1 cellular context compared by ENCODE assay signal in the genomic region with DNA sequence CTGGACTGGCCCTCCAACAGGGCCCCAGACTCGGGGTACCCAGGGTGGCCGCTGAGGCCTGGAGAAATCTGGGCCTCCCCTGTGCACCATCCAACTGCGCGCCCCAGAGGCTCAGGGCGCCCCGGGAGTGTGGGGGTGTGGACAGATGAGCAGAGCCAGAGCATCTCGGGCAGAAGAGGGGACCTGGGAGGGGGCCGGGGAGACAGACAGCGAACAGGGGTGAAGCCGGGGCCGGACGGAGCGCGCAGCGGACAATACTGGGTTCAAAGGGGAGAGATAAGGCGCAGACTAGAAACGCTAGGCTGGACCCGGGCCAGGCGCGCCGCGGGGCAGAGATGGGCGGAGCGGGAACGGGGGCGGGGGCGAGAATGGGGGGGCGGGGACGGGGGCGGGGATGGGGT.
TF ChIP-seq lines count a peak whose summit lies in the region.

No MANE protein-coding gene starts in this region.

TF ChIP-seq in HepG2, 621 proteins besides CTCF, POLR2A, EP300 and RAD21 (continued from another document and continues in another):
- TF ChIP-seq, protein P1, sequence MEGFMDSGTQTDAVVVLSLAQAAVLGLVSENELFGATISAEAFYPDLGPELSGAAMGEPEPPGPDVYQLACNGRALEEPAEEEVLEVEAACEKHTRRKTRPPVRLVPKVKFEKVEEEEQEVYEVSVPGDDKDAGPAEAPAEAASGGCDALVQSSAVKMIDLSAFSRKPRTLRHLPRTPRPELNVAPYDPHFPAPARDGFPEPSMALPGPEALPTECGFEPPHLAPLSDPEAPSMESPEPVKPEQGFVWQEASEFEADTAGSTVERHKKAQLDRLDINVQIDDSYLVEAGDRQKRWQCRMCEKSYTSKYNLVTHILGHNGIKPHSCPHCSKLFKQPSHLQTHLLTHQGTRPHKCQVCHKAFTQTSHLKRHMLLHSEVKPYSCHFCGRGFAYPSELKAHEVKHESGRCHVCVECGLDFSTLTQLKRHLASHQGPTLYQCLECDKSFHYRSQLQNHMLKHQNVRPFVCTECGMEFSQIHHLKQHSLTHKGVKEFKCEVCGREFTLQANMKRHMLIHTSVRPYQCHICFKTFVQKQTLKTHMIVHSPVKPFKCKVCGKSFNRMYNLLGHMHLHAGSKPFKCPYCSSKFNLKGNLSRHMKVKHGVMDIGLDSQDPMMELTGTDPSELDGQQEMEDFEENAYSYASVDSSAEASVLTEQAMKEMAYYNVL (CRISPR knock-in tag; IDR thresholded peaks at IDR 0.05; ENCODE audit: borderline replicate concordance) = peak; percentile 66; the same call in 1 of the 2 replicates
- TF ChIP-seq, protein P2, sequence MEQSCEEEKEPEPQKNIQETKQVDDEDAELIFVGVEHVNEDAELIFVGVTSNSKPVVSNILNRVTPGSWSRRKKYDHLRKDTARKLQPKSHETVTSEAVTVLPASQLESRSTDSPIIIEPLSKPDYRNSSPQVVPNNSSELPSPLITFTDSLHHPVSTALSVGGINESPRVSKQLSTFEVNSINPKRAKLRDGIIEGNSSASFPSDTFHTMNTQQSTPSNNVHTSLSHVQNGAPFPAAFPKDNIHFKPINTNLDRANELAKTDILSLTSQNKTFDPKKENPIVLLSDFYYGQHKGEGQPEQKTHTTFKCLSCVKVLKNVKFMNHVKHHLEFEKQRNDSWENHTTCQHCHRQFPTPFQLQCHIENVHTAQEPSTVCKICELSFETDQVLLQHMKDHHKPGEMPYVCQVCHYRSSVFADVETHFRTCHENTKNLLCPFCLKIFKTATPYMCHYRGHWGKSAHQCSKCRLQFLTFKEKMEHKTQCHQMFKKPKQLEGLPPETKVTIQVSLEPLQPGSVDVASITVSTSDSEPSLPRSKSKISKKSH (CRISPR knock-in tag; IDR thresholded peaks at IDR 0.05; ENCODE audit: borderline replicate concordance) = no peak; the same call in 1 of the 2 replicates
- TF ChIP-seq BRD4 (CRISPR knock-in tag; IDR thresholded peaks at IDR 0.05) (peak; percentile 15; the same call in 1 of the 2 replicates), HIVEP1 (CRISPR knock-in tag; IDR thresholded peaks at IDR 0.05) (no peak), NFIC (IDR thresholded peaks at IDR 0.05; ENCODE audit: low read length) (no peak), ERF (CRISPR knock-in tag; IDR thresholded peaks at IDR 0.05) (peak; percentile 22; the same call in 1 of the 2 replicates), EZH2 (conservative IDR thresholded peaks at IDR 0.05; ENCODE audit: low read depth, low read length) (no peak), PRMT3 (CRISPR knock-in tag; IDR thresholded peaks at IDR 0.05; ENCODE audit: borderline replicate concordance, low read depth) (no peak), ZNF556 (CRISPR knock-in tag; IDR thresholded peaks at IDR 0.05; ENCODE audit: borderline replicate concordance) (no peak; the same call in 1 of the 2 replicates), SMYD3 (CRISPR knock-in tag; IDR thresholded peaks at IDR 0.05) (no peak), PHF8 (CRISPR knock-in tag; IDR thresholded peaks at IDR 0.05) (peak; percentile 60), NFATC3 (CRISPR knock-in tag; IDR thresholded peaks at IDR 0.05) (no peak), REXO4 (CRISPR knock-in tag; IDR thresholded peaks at IDR 0.05; ENCODE audit: borderline replicate concordance) (no peak), ZNF672 (CRISPR knock-in tag; IDR thresholded peaks at IDR 0.05) (no peak), ZNF607 (CRISPR knock-in tag; IDR thresholded peaks at IDR 0.05; ENCODE audit: borderline replicate concordance) (no peak), HOXA5 (CRISPR knock-in tag; IDR thresholded peaks at IDR 0.05) (no peak), RBFOX2 (IDR thresholded peaks at IDR 0.05; ENCODE audit: low read depth, low read length) (peak; percentile 64), ZNF546 (CRISPR knock-in tag; conservative IDR thresholded peaks at IDR 0.05) (no peak), ZNF335 (CRISPR knock-in tag; IDR thresholded peaks at IDR 0.05) (no peak), DR1 (CRISPR knock-in tag; IDR thresholded peaks at IDR 0.05) (no peak; the same call in 1 of the 2 replicates), ZNF720 (CRISPR knock-in tag; IDR thresholded peaks at IDR 0.05) (no peak), FOXJ3 (CRISPR knock-in tag; IDR thresholded peaks at IDR 0.05; ENCODE audit: borderline replicate concordance) (no peak), ZNF501 (CRISPR knock-in tag; IDR thresholded peaks at IDR 0.05) (0 out of 2 replicates have a peak, but pooled peaks have one; percentile 64), RELA (CRISPR knock-in tag; IDR thresholded peaks at IDR 0.05) (no peak), ZZZ3 (CRISPR knock-in tag; IDR thresholded peaks at IDR 0.05; ENCODE audit: borderline replicate concordance) (no peak), ZNF431 (CRISPR knock-in tag; IDR thresholded peaks at IDR 0.05; ENCODE audit: borderline replicate concordance, low read depth) (no peak), ZSCAN21 (CRISPR knock-in tag; IDR thresholded peaks at IDR 0.05; ENCODE audit: borderline replicate concordance) (no peak), BHLHE40 (IDR thresholded peaks at IDR 0.05; ENCODE audit: low read length) (no peak), KDM4B (CRISPR knock-in tag; IDR thresholded peaks at IDR 0.05) (no peak), CREB1 (IDR thresholded peaks at IDR 0.05) (no peak), CREB1 (CRISPR knock-in tag; IDR thresholded peaks at IDR 0.05) (no peak), RARG (CRISPR knock-in tag; IDR thresholded peaks at IDR 0.05; ENCODE audit: low read depth) (no peak), SMC3 (IDR thresholded peaks at IDR 0.05; ENCODE audit: low read length) (no peak), HES4 (CRISPR knock-in tag; IDR thresholded peaks at IDR 0.05; ENCODE audit: borderline replicate concordance) (no peak), MTA1 (CRISPR knock-in tag; IDR thresholded peaks at IDR 0.05; ENCODE audit: borderline replicate concordance) (no peak; the same call in 1 of the 2 replicates)
- TF ChIP-seq, protein P3, sequence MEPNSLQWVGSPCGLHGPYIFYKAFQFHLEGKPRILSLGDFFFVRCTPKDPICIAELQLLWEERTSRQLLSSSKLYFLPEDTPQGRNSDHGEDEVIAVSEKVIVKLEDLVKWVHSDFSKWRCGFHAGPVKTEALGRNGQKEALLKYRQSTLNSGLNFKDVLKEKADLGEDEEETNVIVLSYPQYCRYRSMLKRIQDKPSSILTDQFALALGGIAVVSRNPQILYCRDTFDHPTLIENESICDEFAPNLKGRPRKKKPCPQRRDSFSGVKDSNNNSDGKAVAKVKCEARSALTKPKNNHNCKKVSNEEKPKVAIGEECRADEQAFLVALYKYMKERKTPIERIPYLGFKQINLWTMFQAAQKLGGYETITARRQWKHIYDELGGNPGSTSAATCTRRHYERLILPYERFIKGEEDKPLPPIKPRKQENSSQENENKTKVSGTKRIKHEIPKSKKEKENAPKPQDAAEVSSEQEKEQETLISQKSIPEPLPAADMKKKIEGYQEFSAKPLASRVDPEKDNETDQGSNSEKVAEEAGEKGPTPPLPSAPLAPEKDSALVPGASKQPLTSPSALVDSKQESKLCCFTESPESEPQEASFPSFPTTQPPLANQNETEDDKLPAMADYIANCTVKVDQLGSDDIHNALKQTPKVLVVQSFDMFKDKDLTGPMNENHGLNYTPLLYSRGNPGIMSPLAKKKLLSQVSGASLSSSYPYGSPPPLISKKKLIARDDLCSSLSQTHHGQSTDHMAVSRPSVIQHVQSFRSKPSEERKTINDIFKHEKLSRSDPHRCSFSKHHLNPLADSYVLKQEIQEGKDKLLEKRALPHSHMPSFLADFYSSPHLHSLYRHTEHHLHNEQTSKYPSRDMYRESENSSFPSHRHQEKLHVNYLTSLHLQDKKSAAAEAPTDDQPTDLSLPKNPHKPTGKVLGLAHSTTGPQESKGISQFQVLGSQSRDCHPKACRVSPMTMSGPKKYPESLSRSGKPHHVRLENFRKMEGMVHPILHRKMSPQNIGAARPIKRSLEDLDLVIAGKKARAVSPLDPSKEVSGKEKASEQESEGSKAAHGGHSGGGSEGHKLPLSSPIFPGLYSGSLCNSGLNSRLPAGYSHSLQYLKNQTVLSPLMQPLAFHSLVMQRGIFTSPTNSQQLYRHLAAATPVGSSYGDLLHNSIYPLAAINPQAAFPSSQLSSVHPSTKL (CRISPR knock-in tag; IDR thresholded peaks at IDR 0.05) = 0 out of 2 replicates have a peak, but pooled peaks have one; percentile 21
- TF ChIP-seq, protein P4, sequence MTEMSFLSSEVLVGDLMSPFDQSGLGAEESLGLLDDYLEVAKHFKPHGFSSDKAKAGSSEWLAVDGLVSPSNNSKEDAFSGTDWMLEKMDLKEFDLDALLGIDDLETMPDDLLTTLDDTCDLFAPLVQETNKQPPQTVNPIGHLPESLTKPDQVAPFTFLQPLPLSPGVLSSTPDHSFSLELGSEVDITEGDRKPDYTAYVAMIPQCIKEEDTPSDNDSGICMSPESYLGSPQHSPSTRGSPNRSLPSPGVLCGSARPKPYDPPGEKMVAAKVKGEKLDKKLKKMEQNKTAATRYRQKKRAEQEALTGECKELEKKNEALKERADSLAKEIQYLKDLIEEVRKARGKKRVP (CRISPR knock-in tag; IDR thresholded peaks at IDR 0.05) = no peak
- TF ChIP-seq, protein P5, sequence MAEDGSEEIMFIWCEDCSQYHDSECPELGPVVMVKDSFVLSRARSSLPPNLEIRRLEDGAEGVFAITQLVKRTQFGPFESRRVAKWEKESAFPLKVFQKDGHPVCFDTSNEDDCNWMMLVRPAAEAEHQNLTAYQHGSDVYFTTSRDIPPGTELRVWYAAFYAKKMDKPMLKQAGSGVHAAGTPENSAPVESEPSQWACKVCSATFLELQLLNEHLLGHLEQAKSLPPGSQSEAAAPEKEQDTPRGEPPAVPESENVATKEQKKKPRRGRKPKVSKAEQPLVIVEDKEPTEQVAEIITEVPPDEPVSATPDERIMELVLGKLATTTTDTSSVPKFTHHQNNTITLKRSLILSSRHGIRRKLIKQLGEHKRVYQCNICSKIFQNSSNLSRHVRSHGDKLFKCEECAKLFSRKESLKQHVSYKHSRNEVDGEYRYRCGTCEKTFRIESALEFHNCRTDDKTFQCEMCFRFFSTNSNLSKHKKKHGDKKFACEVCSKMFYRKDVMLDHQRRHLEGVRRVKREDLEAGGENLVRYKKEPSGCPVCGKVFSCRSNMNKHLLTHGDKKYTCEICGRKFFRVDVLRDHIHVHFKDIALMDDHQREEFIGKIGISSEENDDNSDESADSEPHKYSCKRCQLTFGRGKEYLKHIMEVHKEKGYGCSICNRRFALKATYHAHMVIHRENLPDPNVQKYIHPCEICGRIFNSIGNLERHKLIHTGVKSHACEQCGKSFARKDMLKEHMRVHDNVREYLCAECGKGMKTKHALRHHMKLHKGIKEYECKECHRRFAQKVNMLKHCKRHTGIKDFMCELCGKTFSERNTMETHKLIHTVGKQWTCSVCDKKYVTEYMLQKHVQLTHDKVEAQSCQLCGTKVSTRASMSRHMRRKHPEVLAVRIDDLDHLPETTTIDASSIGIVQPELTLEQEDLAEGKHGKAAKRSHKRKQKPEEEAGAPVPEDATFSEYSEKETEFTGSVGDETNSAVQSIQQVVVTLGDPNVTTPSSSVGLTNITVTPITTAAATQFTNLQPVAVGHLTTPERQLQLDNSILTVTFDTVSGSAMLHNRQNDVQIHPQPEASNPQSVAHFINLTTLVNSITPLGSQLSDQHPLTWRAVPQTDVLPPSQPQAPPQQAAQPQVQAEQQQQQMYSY (CRISPR knock-in tag; IDR thresholded peaks at IDR 0.05) = no peak
- TF ChIP-seq, protein P6, sequence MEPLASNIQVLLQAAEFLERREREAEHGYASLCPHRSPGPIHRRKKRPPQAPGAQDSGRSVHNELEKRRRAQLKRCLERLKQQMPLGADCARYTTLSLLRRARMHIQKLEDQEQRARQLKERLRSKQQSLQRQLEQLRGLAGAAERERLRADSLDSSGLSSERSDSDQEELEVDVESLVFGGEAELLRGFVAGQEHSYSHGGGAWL (CRISPR knock-in tag; IDR thresholded peaks at IDR 0.05) = no peak
- TF ChIP-seq, protein P7, sequence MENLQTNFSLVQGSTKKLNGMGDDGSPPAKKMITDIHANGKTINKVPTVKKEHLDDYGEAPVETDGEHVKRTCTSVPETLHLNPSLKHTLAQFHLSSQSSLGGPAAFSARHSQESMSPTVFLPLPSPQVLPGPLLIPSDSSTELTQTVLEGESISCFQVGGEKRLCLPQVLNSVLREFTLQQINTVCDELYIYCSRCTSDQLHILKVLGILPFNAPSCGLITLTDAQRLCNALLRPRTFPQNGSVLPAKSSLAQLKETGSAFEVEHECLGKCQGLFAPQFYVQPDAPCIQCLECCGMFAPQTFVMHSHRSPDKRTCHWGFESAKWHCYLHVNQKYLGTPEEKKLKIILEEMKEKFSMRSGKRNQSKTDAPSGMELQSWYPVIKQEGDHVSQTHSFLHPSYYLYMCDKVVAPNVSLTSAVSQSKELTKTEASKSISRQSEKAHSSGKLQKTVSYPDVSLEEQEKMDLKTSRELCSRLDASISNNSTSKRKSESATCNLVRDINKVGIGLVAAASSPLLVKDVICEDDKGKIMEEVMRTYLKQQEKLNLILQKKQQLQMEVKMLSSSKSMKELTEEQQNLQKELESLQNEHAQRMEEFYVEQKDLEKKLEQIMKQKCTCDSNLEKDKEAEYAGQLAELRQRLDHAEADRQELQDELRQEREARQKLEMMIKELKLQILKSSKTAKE (CRISPR knock-in tag; IDR thresholded peaks at IDR 0.05; ENCODE audit: borderline replicate concordance) = peak; percentile 86
- TF ChIP-seq, protein P8, sequence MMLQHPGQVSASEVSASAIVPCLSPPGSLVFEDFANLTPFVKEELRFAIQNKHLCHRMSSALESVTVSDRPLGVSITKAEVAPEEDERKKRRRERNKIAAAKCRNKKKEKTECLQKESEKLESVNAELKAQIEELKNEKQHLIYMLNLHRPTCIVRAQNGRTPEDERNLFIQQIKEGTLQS (CRISPR knock-in tag; IDR thresholded peaks at IDR 0.05) = no peak
- TF ChIP-seq, protein P9, sequence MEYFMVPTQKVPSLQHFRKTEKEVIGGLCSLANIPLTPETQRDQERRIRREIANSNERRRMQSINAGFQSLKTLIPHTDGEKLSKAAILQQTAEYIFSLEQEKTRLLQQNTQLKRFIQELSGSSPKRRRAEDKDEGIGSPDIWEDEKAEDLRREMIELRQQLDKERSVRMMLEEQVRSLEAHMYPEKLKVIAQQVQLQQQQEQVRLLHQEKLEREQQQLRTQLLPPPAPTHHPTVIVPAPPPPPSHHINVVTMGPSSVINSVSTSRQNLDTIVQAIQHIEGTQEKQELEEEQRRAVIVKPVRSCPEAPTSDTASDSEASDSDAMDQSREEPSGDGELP (IDR thresholded peaks at IDR 0.05; ENCODE audit: borderline replicate concordance, low read depth) = peak; percentile 40; the same call in 1 of the 2 replicates
- TF ChIP-seq, protein P10, sequence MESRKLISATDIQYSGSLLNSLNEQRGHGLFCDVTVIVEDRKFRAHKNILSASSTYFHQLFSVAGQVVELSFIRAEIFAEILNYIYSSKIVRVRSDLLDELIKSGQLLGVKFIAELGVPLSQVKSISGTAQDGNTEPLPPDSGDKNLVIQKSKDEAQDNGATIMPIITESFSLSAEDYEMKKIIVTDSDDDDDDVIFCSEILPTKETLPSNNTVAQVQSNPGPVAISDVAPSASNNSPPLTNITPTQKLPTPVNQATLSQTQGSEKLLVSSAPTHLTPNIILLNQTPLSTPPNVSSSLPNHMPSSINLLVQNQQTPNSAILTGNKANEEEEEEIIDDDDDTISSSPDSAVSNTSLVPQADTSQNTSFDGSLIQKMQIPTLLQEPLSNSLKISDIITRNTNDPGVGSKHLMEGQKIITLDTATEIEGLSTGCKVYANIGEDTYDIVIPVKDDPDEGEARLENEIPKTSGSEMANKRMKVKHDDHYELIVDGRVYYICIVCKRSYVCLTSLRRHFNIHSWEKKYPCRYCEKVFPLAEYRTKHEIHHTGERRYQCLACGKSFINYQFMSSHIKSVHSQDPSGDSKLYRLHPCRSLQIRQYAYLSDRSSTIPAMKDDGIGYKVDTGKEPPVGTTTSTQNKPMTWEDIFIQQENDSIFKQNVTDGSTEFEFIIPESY (CRISPR knock-in tag; IDR thresholded peaks at IDR 0.05) = no peak
- TF ChIP-seq, protein P11, sequence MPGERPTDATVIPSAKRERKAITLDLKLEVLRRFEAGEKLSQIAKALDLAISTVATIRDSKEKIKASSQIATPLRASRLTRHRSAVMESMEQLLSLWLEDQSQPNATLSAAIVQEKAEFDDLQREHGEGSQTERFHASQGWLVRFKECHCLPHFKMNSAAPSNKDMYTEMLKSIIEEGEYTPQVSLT (CRISPR knock-in tag; IDR thresholded peaks at IDR 0.05; ENCODE audit: borderline replicate concordance, low read depth) = no peak
